1 cellular context compared by ENCODE assay signal in the genomic region with DNA sequence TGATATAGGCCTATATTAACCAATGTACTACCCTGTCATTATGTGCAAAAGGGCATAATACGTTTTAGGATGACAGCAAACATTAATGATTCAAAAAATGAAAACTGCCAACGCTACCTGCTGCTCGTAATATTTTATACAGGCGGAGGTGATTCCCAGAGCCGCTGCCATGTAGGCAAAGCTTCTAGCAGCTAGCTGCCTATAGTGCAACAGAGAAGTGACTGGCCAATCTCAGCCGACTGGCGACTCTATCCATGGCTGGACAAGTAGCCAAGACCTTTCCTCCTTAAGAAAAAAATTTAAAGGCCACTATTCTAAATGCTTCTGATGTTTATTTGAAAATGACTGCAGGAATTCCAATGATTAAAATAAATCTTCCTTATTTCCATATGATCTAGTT.
TF ChIP-seq lines count a peak whose summit lies in the region.

No MANE protein-coding gene starts in this region.

TF ChIP-seq in WTC11, 78 proteins besides CTCF, POLR2A, EP300 and RAD21 (continued from another document):
- TF ChIP-seq, protein P1, sequence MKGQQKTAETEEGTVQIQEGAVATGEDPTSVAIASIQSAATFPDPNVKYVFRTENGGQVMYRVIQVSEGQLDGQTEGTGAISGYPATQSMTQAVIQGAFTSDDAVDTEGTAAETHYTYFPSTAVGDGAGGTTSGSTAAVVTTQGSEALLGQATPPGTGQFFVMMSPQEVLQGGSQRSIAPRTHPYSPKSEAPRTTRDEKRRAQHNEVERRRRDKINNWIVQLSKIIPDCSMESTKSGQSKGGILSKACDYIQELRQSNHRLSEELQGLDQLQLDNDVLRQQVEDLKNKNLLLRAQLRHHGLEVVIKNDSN (CRISPR knock-in tag; IDR thresholded peaks at IDR 0.05): no peak
- no peak for TF ChIP-seq ELF4 (CRISPR knock-in tag; IDR thresholded peaks at IDR 0.05; ENCODE audit: low read depth)
- TF ChIP-seq KAT7 (CRISPR knock-in tag; IDR thresholded peaks at IDR 0.05; ENCODE audit: borderline replicate concordance): no peak
- TF ChIP-seq ZNF263 (CRISPR knock-in tag; IDR thresholded peaks at IDR 0.05; ENCODE audit: low read depth): no peak
- TF ChIP-seq NFE2L1 (CRISPR knock-in tag; IDR thresholded peaks at IDR 0.05): no peak
- no peak for TF ChIP-seq ETV6 (CRISPR knock-in tag; IDR thresholded peaks at IDR 0.05)
- no peak for TF ChIP-seq CBFB (CRISPR knock-in tag; IDR thresholded peaks at IDR 0.05; ENCODE audit: low read depth)
- no peak for TF ChIP-seq FOXK1 (CRISPR knock-in tag; IDR thresholded peaks at IDR 0.05)
- TF ChIP-seq ZNF317 (CRISPR knock-in tag; IDR thresholded peaks at IDR 0.05; ENCODE audit: borderline replicate concordance, low read depth): no peak
- TF ChIP-seq, protein P2, sequence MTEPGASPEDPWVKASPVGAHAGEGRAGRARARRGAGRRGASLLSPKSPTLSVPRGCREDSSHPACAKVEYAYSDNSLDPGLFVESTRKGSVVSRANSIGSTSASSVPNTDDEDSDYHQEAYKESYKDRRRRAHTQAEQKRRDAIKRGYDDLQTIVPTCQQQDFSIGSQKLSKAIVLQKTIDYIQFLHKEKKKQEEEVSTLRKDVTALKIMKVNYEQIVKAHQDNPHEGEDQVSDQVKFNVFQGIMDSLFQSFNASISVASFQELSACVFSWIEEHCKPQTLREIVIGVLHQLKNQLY (CRISPR knock-in tag; IDR thresholded peaks at IDR 0.05): no peak
- TF ChIP-seq OVOL2 (CRISPR knock-in tag; IDR thresholded peaks at IDR 0.05; ENCODE audit: borderline replicate concordance): no peak
- TF ChIP-seq IRF2 (CRISPR knock-in tag; IDR thresholded peaks at IDR 0.05; ENCODE audit: borderline replicate concordance, low read depth): no peak
